Comparison of ENCODE assay signal across 8 cellular contexts in genomic region chr7:42400373-42400772, GRCh38.
"Had no signal": no experiment of that assay in that cellular context is flagged by ENCODE, and none has a peak within 500 bp of the region (broad histone marks: within the 10 kb centered on the region; RNA-seq: fewer than 3 reads in every experiment).

No MANE protein-coding gene starts in this region.

- ATAC-seq: HCT116 had no signal

- H2AFZ ChIP-seq: GM23248 had no signal

- H3K4me3 ChIP-seq: GM23248, HAP-1 had no signal

- H3K9me3 ChIP-seq: HAP-1 had no signal

- H3K36me3 ChIP-seq: HAP-1 had no signal

- H3K27ac ChIP-seq: GM23248, HL-60 had no signal

- DNase-seq: GM23248, GOT3, H7, HFFc6, KBM-7 had no signal

- H3K4me1 ChIP-seq: HAP-1 had no signal

- H3K9ac ChIP-seq: GM23248 had no signal
